1 cellular context compared by ENCODE assay signal in the genomic region with DNA sequence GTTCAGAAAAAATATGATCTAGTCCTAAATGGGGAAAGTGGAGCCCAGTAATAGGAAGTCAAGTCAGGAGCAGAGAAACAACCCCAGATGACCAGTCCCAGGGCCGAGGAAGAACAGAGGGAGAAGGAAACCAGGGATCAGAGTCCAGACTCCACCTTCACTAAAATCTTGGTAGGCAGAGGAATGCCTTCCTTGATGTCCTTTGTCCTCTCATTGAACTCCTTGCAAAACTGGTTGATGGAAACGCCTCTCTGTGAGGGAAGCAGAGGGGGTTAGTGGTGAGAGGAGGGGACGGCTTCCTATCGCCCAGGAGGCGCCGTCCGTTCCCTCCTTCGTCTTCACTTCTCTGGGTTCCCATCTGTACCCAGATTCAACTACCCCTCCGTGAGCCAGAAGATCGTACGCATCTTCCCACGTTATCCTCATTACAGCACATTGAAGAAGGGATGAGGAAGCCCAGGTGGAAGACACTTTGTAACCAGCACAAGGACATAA.
TF ChIP-seq lines count a peak whose summit lies in the region.

No MANE protein-coding gene starts in this region.

TF ChIP-seq in K562, 482 proteins besides CTCF, POLR2A, EP300 and RAD21:
- TF ChIP-seq PPARD (CRISPR knock-in tag; IDR thresholded peaks at IDR 0.05) (no peak), ZNF316 (IDR thresholded peaks at IDR 0.05) (no peak), CHD1 (IDR thresholded peaks at IDR 0.05; ENCODE audit: low read length) (no peak), TEAD4 (IDR thresholded peaks at IDR 0.05; ENCODE audit: low read length) (no peak), TEAD4 (CRISPR knock-in tag; IDR thresholded peaks at IDR 0.05; ENCODE audit: borderline replicate concordance) (no peak)
